In the genomic region with DNA sequence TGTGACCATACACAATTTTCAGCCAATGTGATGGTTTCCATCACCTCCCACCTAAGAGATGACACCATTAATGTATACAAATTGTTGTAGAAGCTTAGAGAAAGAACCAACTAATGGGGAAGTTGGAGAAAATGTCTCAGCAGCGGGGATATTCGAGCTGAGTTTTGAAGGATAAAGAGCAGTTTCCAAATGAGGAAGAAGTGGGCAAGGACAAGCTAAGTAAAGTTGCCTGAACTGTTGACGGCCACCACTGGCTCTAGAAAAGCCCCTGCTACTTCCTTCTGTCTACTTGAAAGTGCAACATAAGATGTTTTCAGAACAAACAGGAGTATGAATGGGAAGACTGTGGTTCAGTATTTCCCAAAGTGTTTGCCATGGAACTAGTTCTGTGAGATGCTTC, we compare ENCODE assay signal across 18 cellular contexts.
"Had no signal": no experiment of that assay in that cellular context is flagged by ENCODE, and none has a peak within 500 bp of the region (broad histone marks: within the 10 kb centered on the region; RNA-seq: fewer than 3 reads in every experiment).

No MANE protein-coding gene starts in this region.

- H3K36me3 ChIP-seq: left ventricle myocardium inferior, right atrium auricular region had no signal

- H3K9me3 Mint-ChIP-seq: activated CD8-positive, alpha-beta T cell treated with anti-CD3 and anti-CD28 coated beads for 36 hours; activated naive CD8-positive, alpha-beta T cell treated with anti-CD3 and anti-CD28 coated beads for 36 hours; central memory CD8-positive, alpha-beta T cell; naive thymus-derived CD8-positive, alpha-beta T cell; stimulated activated naive CD8-positive, alpha-beta T cell treated with anti-CD3 and anti-CD28 coated beads, Interleukin-15, amount 100 ng/mL, for 72 hours had no signal

- DNase-seq: activated CD4-positive, alpha-beta T cell treated with anti-CD3 and anti-CD28 coated beads for 4 hours; activated CD8-positive, alpha-beta memory T cell treated with anti-CD3 and anti-CD28 coated beads, Interleukin-2, amount 50 U/mL, for 48 hours; activated CD8-positive, alpha-beta T cell treated with anti-CD3 and anti-CD28 coated beads for 36 hours; activated gamma-delta T cell treated with Interleukin-2 at 50 U/mL for 16 hours; activated naive CD8-positive, alpha-beta T cell treated with anti-CD3 and anti-CD28 coated beads for 36 hours; body of pancreas; effector CD8-positive, alpha-beta T cell; esophagus squamous epithelium; kidney; left ventricle myocardium inferior; naive thymus-derived CD8-positive, alpha-beta T cell; small intestine; stimulated activated naive CD8-positive, alpha-beta T cell treated with anti-CD3 and anti-CD28 coated beads, Interleukin-15, amount 100 ng/mL, for 72 hours; T-helper 9 cell had no signal

- H3K4me1 ChIP-seq: esophagus squamous epithelium, left ventricle myocardium inferior, right atrium auricular region had no signal

- H3K4me3 Mint-ChIP-seq: activated CD8-positive, alpha-beta T cell treated with anti-CD3 and anti-CD28 coated beads for 36 hours; activated naive CD8-positive, alpha-beta T cell treated with anti-CD3 and anti-CD28 coated beads for 36 hours; central memory CD8-positive, alpha-beta T cell; memory B cell; naive thymus-derived CD8-positive, alpha-beta T cell; stimulated activated naive CD8-positive, alpha-beta T cell treated with anti-CD3 and anti-CD28 coated beads, Interleukin-15, amount 100 ng/mL, for 72 hours had no signal

- H3K36me3 Mint-ChIP-seq: activated naive CD8-positive, alpha-beta T cell treated with anti-CD3 and anti-CD28 coated beads for 36 hours; naive thymus-derived CD8-positive, alpha-beta T cell had no signal

- H3K27ac ChIP-seq: coronary artery, esophagus squamous epithelium, left ventricle myocardium inferior, right atrium auricular region had no signal

- H3K9me3 ChIP-seq: body of pancreas, esophagus squamous epithelium, left ventricle myocardium inferior, right atrium auricular region had no signal

- H3K4me3 ChIP-seq: body of pancreas, coronary artery, esophagus squamous epithelium, left ventricle myocardium inferior, right atrium auricular region had no signal

- H3K27ac Mint-ChIP-seq: activated CD8-positive, alpha-beta T cell treated with anti-CD3 and anti-CD28 coated beads for 36 hours; activated naive CD8-positive, alpha-beta T cell treated with anti-CD3 and anti-CD28 coated beads for 36 hours; memory B cell; naive thymus-derived CD8-positive, alpha-beta T cell; stimulated activated naive CD8-positive, alpha-beta T cell treated with anti-CD3 and anti-CD28 coated beads, Interleukin-15, amount 100 ng/mL, for 72 hours had no signal

- ATAC-seq: activated CD8-positive, alpha-beta T cell treated with anti-CD3 and anti-CD28 coated beads for 36 hours; body of pancreas; naive thymus-derived CD8-positive, alpha-beta T cell; stimulated activated naive CD8-positive, alpha-beta T cell treated with anti-CD3 and anti-CD28 coated beads, Interleukin-15, amount 100 ng/mL, for 72 hours had no signal

- H3K27me3 Mint-ChIP-seq: activated CD8-positive, alpha-beta T cell treated with anti-CD3 and anti-CD28 coated beads for 36 hours; activated naive CD8-positive, alpha-beta T cell treated with anti-CD3 and anti-CD28 coated beads for 36 hours; memory B cell; naive thymus-derived CD8-positive, alpha-beta T cell; stimulated activated naive CD8-positive, alpha-beta T cell treated with anti-CD3 and anti-CD28 coated beads, Interleukin-15, amount 100 ng/mL, for 72 hours had no signal

- H3K4me1 Mint-ChIP-seq: central memory CD8-positive, alpha-beta T cell; memory B cell had no signal

- H3K27me3 ChIP-seq: body of pancreas, esophagus squamous epithelium, right atrium auricular region had no signal
